Comparison of ENCODE assay signal across 11 cellular contexts in the genomic region with DNA sequence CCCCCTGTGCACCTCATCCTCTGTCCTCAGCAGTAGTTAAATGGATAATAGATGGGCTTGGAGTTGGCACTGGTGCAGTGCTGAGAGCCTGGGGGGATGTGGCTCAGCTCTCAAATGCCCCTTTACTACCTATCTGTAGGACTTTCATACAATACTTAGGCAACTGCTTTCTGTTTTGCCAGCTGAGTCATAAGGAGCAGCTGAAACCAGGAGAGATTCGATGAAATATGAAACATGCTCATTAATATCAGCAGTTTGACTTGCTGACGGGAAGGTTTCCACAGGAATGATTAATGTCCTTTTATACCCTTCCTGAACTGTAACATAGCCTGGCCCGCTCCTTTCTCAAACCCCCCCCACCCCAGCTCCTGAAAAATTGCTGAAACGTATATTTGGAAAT.
A peak's percentile ranks its signal among the peaks of the same experiment; 100 is the strongest.
DNase-seq lines count a peak whose midpoint lies in the region; ATAC-seq, FAIRE-seq and TF ChIP-seq lines count a peak whose summit lies in the region.
"Had no signal": no experiment of that assay in that cellular context is flagged by ENCODE, and none has a peak within 500 bp of the region (broad histone marks: within the 10 kb centered on the region; RNA-seq: fewer than 3 reads in every experiment).

No MANE protein-coding gene starts in this region.

- WGBS in HepG2 (ENCODE audit: low lambda C conversion rate): 0% methylated on average over 4 of the region's 4 CpGs

- no peak for TF ChIP-seq RAD21 in HepG2 (CRISPR knock-in tag; IDR thresholded peaks at IDR 0.05)

- in situ Hi-C loops in brain microvascular endothelial cell (cut with HindIII; ENCODE audit: low pct_ligation_motif_present, low sequenced_read_pairs): no loop called here
- in situ Hi-C loops in HepG2 (cut with HindIII; ENCODE audit: extremely low pct_ligation_motif_present, low pct_unique_long_range_greater_than_20kb): no loop called here
- in situ Hi-C loops in ACHN (cut with HindIII; ENCODE audit: low pct_ligation_motif_present, low pct_unique_long_range_greater_than_20kb, low sequenced_read_pairs): no loop called here

- H3K36me3 ChIP-seq in brain microvascular endothelial cell (replicated peaks) (peaks cover 6% of the 10 kb centered on the region), HepG2 (replicated peaks in 1 of 2; ENCODE audit: control insufficient read depth in 1 of 2, insufficient read depth in 2 of 2, low read length in 2 of 2) (no peaks in the 10 kb centered on the region)

- CTCF ChIA-PET in HepG2 (lab: Yijun Ruan, JAX; ENCODE audit: low intra/inter-chr PET ratio, low total read pairs): no interaction called here

- no TSS peak for BruUV-seq in HepG2 (replicated peaks; lab: Mats Ljungman, UMichigan)

- no peaks in the 10 kb centered on the region for H4K20me1 ChIP-seq in HepG2 (ENCODE audit: insufficient read depth, low read length)

- H3K4me1 ChIP-seq in HepG2 (ENCODE audit: insufficient read depth, low read length): no peaks in the 10 kb centered on the region

- no peak for TF ChIP-seq POLR2A in HepG2 (IDR thresholded peaks at IDR 0.05; ENCODE audit: insufficient read depth in 1 of 2, low read depth in 2 of 2, low read length in 2 of 2)

- H3K79me2 ChIP-seq in HepG2 (ENCODE audit: insufficient read depth, low read length): no peaks in the 10 kb centered on the region

- H3K9me3 ChIP-seq in HepG2 (ENCODE audit: low read length): peaks cover under 1% of the 10 kb centered on the region; the same call in 1 of the 2 replicates

- H3K27me3 ChIP-seq in brain microvascular endothelial cell (replicated peaks) (no peaks in the 10 kb centered on the region), HepG2 (ENCODE audit: control insufficient read depth in 1 of 2, insufficient read depth in 2 of 2, low read length in 2 of 2) (peaks cover 0 to 6% of the 10 kb centered on the region in 2 experiments; a peak in 1 of 5 replicates)

- POLR2A ChIA-PET in HepG2 (lab: Yijun Ruan, JAX): no interaction called here

- intact Hi-C loops in HepG2 (cut with micrococcal nuclease; ENCODE audit: unreplicated experiment): no loop called here

- FAIRE-seq in HepG2 (lab: Jason Lieb, UNC) (no peak), D721Med (lab: Jason Lieb, UNC) (no peak)

- H2AFZ ChIP-seq in HepG2 (ENCODE audit: low read length): no peak overlapping the region

- H3K27ac ChIP-seq in brain microvascular endothelial cell (no peak overlapping the region), HepG2 (ENCODE audit: extremely low read length, insufficient read depth, low read length) (no peak overlapping the region)

- ATAC-seq in GM19468 (IDR thresholded peaks at IDR 0.05; ENCODE audit: extremely low read depth, unreplicated experiment): peak; percentile 28
- peak; percentile 85 for ATAC-seq in HG03432 (IDR thresholded peaks at IDR 0.05; ENCODE audit: unreplicated experiment)
- no peak for ATAC-seq in HepG2

- TF ChIP-seq EP300 in HepG2 (IDR thresholded peaks at IDR 0.05; ENCODE audit: low read depth in 2 of 2, low read length in 2 of 2) (no peak), HepG2 (CRISPR knock-in tag; IDR thresholded peaks at IDR 0.05; ENCODE audit: borderline replicate concordance) (no peak)

- DNase-seq in DMS79 (lab: John Stamatoyannopoulos, UW): peak; percentile 15
- DNase-seq in brain microvascular endothelial cell: peak; percentile 69
- no peak for DNase-seq in HepG2 (ENCODE audit: low spot score)
- no peak for DNase-seq in D721Med (ENCODE audit: insufficient read length, low spot score)
- DNase-seq in GDM1 (lab: John Stamatoyannopoulos, UW): no peak
- no peak for DNase-seq in ACHN
- DNase-seq: activated effector memory CD4-positive, alpha-beta T cell treated with anti-CD3 and anti-CD28 coated beads, Interleukin-2, amount 50 U/mL, for 16 hours; hypothalamus; nucleus accumbens had no signal

- H3K4me3 ChIP-seq in brain microvascular endothelial cell (ENCODE audit: low read depth, low read length) (no peak overlapping the region), HepG2 (replicated peaks in 1 of 3; ENCODE audit: insufficient read depth in 1 of 3, low read depth in 2 of 3, low read length in 3 of 3) (no peak overlapping the region)

- no peak overlapping the region for H3K9ac ChIP-seq in HepG2 (ENCODE audit: insufficient read depth, low read depth, low read length)

- H3K4me2 ChIP-seq in HepG2 (ENCODE audit: low read depth, low read length): no peak overlapping the region

- no peak for TF ChIP-seq CTCF in brain microvascular endothelial cell (IDR thresholded peaks at IDR 0.05; ENCODE audit: low read depth, low read length, missing control alignments)
- TF ChIP-seq CTCF in HepG2 (CRISPR knock-in tag; IDR thresholded peaks at IDR 0.05): no peak
- TF ChIP-seq CTCF in D721Med (IDR thresholded peaks at IDR 0.05; ENCODE audit: insufficient read depth, missing control alignments): no peak

TF ChIP-seq in HepG2, 621 proteins besides CTCF, POLR2A, EP300 and RAD21 (continues in another document):
- no peak for TF ChIP-seq KAT2B (IDR thresholded peaks at IDR 0.05; ENCODE audit: borderline replicate concordance, low read depth, low read length)
- TF ChIP-seq MED13 (CRISPR knock-in tag; IDR thresholded peaks at IDR 0.05): no peak
- TF ChIP-seq, protein P1, sequence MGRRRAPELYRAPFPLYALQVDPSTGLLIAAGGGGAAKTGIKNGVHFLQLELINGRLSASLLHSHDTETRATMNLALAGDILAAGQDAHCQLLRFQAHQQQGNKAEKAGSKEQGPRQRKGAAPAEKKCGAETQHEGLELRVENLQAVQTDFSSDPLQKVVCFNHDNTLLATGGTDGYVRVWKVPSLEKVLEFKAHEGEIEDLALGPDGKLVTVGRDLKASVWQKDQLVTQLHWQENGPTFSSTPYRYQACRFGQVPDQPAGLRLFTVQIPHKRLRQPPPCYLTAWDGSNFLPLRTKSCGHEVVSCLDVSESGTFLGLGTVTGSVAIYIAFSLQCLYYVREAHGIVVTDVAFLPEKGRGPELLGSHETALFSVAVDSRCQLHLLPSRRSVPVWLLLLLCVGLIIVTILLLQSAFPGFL (CRISPR knock-in tag; IDR thresholded peaks at IDR 0.05): no peak
- TF ChIP-seq, protein P2, sequence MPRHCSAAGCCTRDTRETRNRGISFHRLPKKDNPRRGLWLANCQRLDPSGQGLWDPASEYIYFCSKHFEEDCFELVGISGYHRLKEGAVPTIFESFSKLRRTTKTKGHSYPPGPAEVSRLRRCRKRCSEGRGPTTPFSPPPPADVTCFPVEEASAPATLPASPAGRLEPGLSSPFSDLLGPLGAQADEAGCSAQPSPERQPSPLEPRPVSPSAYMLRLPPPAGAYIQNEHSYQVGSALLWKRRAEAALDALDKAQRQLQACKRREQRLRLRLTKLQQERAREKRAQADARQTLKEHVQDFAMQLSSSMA (CRISPR knock-in tag; IDR thresholded peaks at IDR 0.05): no peak
- no peak for TF ChIP-seq ATF1 (CRISPR knock-in tag; IDR thresholded peaks at IDR 0.05)
- TF ChIP-seq, protein P3, sequence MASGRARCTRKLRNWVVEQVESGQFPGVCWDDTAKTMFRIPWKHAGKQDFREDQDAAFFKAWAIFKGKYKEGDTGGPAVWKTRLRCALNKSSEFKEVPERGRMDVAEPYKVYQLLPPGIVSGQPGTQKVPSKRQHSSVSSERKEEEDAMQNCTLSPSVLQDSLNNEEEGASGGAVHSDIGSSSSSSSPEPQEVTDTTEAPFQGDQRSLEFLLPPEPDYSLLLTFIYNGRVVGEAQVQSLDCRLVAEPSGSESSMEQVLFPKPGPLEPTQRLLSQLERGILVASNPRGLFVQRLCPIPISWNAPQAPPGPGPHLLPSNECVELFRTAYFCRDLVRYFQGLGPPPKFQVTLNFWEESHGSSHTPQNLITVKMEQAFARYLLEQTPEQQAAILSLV (CRISPR knock-in tag; IDR thresholded peaks at IDR 0.05; ENCODE audit: borderline replicate concordance): no peak
- TF ChIP-seq MIER2 (CRISPR knock-in tag; IDR thresholded peaks at IDR 0.05): no peak
- TF ChIP-seq REL (CRISPR knock-in tag; conservative IDR thresholded peaks at IDR 0.05): no peak
- TF ChIP-seq, protein P4, sequence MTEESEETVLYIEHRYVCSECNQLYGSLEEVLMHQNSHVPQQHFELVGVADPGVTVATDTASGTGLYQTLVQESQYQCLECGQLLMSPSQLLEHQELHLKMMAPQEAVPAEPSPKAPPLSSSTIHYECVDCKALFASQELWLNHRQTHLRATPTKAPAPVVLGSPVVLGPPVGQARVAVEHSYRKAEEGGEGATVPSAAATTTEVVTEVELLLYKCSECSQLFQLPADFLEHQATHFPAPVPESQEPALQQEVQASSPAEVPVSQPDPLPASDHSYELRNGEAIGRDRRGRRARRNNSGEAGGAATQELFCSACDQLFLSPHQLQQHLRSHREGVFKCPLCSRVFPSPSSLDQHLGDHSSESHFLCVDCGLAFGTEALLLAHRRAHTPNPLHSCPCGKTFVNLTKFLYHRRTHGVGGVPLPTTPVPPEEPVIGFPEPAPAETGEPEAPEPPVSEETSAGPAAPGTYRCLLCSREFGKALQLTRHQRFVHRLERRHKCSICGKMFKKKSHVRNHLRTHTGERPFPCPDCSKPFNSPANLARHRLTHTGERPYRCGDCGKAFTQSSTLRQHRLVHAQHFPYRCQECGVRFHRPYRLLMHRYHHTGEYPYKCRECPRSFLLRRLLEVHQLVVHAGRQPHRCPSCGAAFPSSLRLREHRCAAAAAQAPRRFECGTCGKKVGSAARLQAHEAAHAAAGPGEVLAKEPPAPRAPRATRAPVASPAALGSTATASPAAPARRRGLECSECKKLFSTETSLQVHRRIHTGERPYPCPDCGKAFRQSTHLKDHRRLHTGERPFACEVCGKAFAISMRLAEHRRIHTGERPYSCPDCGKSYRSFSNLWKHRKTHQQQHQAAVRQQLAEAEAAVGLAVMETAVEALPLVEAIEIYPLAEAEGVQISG (CRISPR knock-in tag; IDR thresholded peaks at IDR 0.05): no peak
- no peak for TF ChIP-seq TMF1 (CRISPR knock-in tag; IDR thresholded peaks at IDR 0.05; ENCODE audit: low read depth)
- no peak for TF ChIP-seq JUND (CRISPR knock-in tag; IDR thresholded peaks at IDR 0.05)
- TF ChIP-seq HNRNPH1 (optimal IDR thresholded peaks at IDR 0.05; ENCODE audit: low read depth, low read length): no peak
- TF ChIP-seq, protein P5, sequence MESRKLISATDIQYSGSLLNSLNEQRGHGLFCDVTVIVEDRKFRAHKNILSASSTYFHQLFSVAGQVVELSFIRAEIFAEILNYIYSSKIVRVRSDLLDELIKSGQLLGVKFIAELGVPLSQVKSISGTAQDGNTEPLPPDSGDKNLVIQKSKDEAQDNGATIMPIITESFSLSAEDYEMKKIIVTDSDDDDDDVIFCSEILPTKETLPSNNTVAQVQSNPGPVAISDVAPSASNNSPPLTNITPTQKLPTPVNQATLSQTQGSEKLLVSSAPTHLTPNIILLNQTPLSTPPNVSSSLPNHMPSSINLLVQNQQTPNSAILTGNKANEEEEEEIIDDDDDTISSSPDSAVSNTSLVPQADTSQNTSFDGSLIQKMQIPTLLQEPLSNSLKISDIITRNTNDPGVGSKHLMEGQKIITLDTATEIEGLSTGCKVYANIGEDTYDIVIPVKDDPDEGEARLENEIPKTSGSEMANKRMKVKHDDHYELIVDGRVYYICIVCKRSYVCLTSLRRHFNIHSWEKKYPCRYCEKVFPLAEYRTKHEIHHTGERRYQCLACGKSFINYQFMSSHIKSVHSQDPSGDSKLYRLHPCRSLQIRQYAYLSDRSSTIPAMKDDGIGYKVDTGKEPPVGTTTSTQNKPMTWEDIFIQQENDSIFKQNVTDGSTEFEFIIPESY (CRISPR knock-in tag; IDR thresholded peaks at IDR 0.05): no peak
- TF ChIP-seq AKAP8 (CRISPR knock-in tag; IDR thresholded peaks at IDR 0.05): no peak

Comparison
In these comparisons a context has a peak if more than half of its experiments do, and no peak if none do; other contexts are left out.
1. DNase-seq: peak in DMS79 (single experiment) and brain microvascular endothelial cell (single experiment); none in HepG2 (single experiment), D721Med (single experiment), GDM1 (single experiment) and ACHN (single experiment).